In the genomic region with DNA sequence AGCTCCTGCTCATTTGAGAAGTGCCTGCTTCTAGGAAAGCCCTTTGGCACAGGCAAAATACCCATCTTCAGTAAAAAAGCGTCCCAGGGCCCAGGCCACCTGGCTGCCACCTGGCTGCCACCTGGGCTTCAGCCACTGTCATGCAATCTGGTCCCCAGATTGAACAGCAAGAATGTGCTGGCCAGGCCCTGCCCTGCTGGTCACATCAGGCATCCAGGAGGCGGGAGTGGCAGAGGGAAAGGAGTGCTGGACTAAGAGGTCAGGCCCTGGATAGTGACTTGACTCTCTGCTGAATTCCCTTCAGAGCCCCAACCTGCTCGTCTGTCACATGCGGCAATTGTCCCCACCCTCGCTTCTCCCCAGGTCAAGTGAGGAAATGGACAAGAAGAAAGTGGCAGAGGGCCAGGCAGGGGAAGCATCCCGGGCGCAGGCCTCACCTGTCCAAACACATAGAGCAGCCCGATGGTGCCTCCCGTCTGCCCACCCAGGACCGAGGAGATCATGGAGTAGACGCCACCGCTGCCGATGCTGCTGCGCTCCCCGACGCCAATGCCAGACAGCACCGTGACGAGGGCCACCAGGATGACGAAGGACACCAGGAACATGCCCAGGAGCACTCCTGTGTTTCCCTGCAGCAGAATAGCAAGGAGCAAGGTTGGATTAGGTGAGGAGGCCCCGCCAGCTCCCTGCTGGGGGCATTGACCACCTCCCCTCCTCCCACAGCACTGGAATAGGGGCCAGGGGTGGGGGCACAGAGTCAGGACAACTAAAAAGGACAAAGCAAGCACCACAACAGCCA, we compare ENCODE assay signal across 13 cellular contexts. TPM values are rescaled to one million over a fixed set of nuclear protein-coding genes. Genes with fewer than 3 reads are reported as not detected.
DNase-seq lines count a peak whose midpoint lies in the region; ATAC-seq and TF ChIP-seq lines count a peak whose summit lies in the region.
"Had no signal": no experiment of that assay in that cellular context is flagged by ENCODE, and none has a peak within 500 bp of the region (broad histone marks: within the 10 kb centered on the region; RNA-seq: fewer than 3 reads in every experiment).

No MANE protein-coding gene starts in this region.

- H3K36me3 Mint-ChIP-seq in H9 (ENCODE audit: insufficient read depth in 1 of 3, low read depth in 3 of 3) (peaks cover 17 to 21% (median 19%) of the 10 kb centered on the region in 3 experiments), nephron (ENCODE audit: low read depth) (no peaks in the 10 kb centered on the region)
- H3K36me3 Mint-ChIP-seq: memory B cell had no signal

- H3K36me3 ChIP-seq in BLaER1, result no peaks in the 10 kb centered on the region

- no peak overlapping the region for H2BK20ac ChIP-seq in H9 (ENCODE audit: low read depth, low read length, poor library complexity, severe bottlenecking)

- WGBS in H9 (ENCODE audit: extremely low coverage, insufficient read length, low lambda C conversion rate), result no CpG with 5 or more reads among the region's 20 CpGs

- no peak overlapping the region for H3K4me3 ChIP-seq in BLaER1
- H3K4me3 ChIP-seq: pancreas had no signal

- TF ChIP-seq CTCF in H9 (conservative IDR thresholded peaks at IDR 0.05), result no peak
- no peak for TF ChIP-seq CTCF in nephron (IDR thresholded peaks at IDR 0.05; ENCODE audit: unreplicated experiment in 3 of 3)

- H4K8ac ChIP-seq in H9 (replicated peaks; ENCODE audit: insufficient read length, low read depth, low read length), result no peak overlapping the region

- H3K79me2 ChIP-seq in H9 (ENCODE audit: insufficient read depth, low read length), result no peaks in the 10 kb centered on the region

- H3K18ac ChIP-seq in H9 (ENCODE audit: insufficient read length, low read depth, low read length), result no peak overlapping the region

- no peak overlapping the region for H3K56ac ChIP-seq in H9 (ENCODE audit: insufficient read length, low read depth, low read length)

- no peak overlapping the region for H2BK15ac ChIP-seq in H9 (ENCODE audit: low read depth, low read length)

- H3K27me3 Mint-ChIP-seq in H9 (ENCODE audit: low read depth) (no peaks in the 10 kb centered on the region), nephron (ENCODE audit: low read depth) (no peaks in the 10 kb centered on the region)
- H3K27me3 Mint-ChIP-seq: activated CD8-positive, alpha-beta T cell treated with anti-CD3 and anti-CD28 coated beads for 36 hours; memory B cell had no signal

- H3T11ph ChIP-seq in H9 (ENCODE audit: low read length), result no peak overlapping the region

- H4K91ac ChIP-seq in H9 (ENCODE audit: insufficient read length, low read depth, low read length), result no peak overlapping the region

- H3K9ac ChIP-seq in BLaER1, result no peak overlapping the region
- H3K9ac ChIP-seq in H9 (ENCODE audit: extremely low read depth, insufficient read length, low read length), result no peak overlapping the region

- no peak overlapping the region for H3K27ac ChIP-seq in BLaER1
- H3K27ac ChIP-seq in H9 (ENCODE audit: insufficient read length, low read depth, low read length), result no peak overlapping the region
- peak overlapping the region; percentile 62 for H3K27ac ChIP-seq in angular gyrus (ENCODE audit: low read depth, low read length)
- H3K27ac ChIP-seq: pancreas had no signal

- no peak overlapping the region for H2AK5ac ChIP-seq in H9 (ENCODE audit: insufficient read length, low read length)

- no peak overlapping the region for H2AFZ ChIP-seq in H9 (ENCODE audit: low read length)

- peaks cover 16% of the 10 kb centered on the region for H3K4me1 ChIP-seq in BLaER1
- H3K4me1 ChIP-seq in H9 (ENCODE audit: insufficient read depth, low read length), result peaks cover 7% of the 10 kb centered on the region; the same call in 1 of the 2 replicates
- H3K4me1 ChIP-seq: pancreas had no signal

- H3K4me3 Mint-ChIP-seq in H9 (no peak overlapping the region), nephron (peak overlapping the region in 1 of 3 experiments; percentile 4)
- H3K4me3 Mint-ChIP-seq: activated CD8-positive, alpha-beta T cell treated with anti-CD3 and anti-CD28 coated beads for 36 hours; memory B cell had no signal

- H3K14ac ChIP-seq in H9 (ENCODE audit: insufficient read depth, low read length), result no peak overlapping the region

- peaks cover 51 to 53% of the 10 kb centered on the region in 2 experiments for H3K4me1 Mint-ChIP-seq in H9
- H3K4me1 Mint-ChIP-seq in nephron, result peaks cover 27% of the 10 kb centered on the region

- no peak for ATAC-seq in GM19452 (IDR thresholded peaks at IDR 0.05; ENCODE audit: unreplicated experiment)
- ATAC-seq: activated CD8-positive, alpha-beta T cell treated with anti-CD3 and anti-CD28 coated beads for 36 hours had no signal

- DNase-seq in H9 (no peak), H4 (ENCODE audit: low spot score) (no peak), ureter (ENCODE audit: low spot score) (no peak)
- no peak for DNase-seq in activated naive CD4-positive, alpha-beta T cell (lab: John Stamatoyannopoulos, UW)
- DNase-seq: effector CD8-positive, alpha-beta T cell; KG1; pancreas had no signal

- no peak overlapping the region for H3K23ac ChIP-seq in H9 (ENCODE audit: insufficient read length, low read depth, low read length)

- H3K4me2 ChIP-seq in BLaER1 (peak overlapping the region; percentile 39), H9 (ENCODE audit: insufficient read depth, insufficient read length, low read length) (no peak overlapping the region)

- no peaks in the 10 kb centered on the region for H3K79me1 ChIP-seq in H9 (ENCODE audit: insufficient read depth, low read depth, low read length, poor library complexity, severe bottlenecking)

- H3K27ac Mint-ChIP-seq in H9 (peak overlapping the region; percentile 49 to 87 (median 66); a peak in 5 of 7 replicates), nephron (peak overlapping the region; percentile 86 to 94 (median 89))
- H3K27ac Mint-ChIP-seq: activated CD8-positive, alpha-beta T cell treated with anti-CD3 and anti-CD28 coated beads for 36 hours; memory B cell had no signal

- no peak overlapping the region for H2BK12ac ChIP-seq in H9 (ENCODE audit: insufficient read length, low read depth, low read length)

- H4K20me1 ChIP-seq in BLaER1, result no peaks in the 10 kb centered on the region
- no peaks in the 10 kb centered on the region for H4K20me1 ChIP-seq in H9 (ENCODE audit: control insufficient read depth, insufficient read depth, insufficient read length)

- H3K9me3 ChIP-seq in BLaER1 (no peaks in the 10 kb centered on the region), H9 (ENCODE audit: control insufficient read depth, low read depth, low read length) (no peaks in the 10 kb centered on the region)
- H3K9me3 ChIP-seq: pancreas had no signal

- H3K27me3 ChIP-seq in BLaER1 (no peaks in the 10 kb centered on the region), H9 (ENCODE audit: insufficient read depth, low read length) (no peaks in the 10 kb centered on the region)
- H3K27me3 ChIP-seq: pancreas had no signal

- no peak overlapping the region for H2BK120ac ChIP-seq in H9 (ENCODE audit: low read depth, low read length, poor library complexity, severe bottlenecking)

- H3K23me2 ChIP-seq in H9 (ENCODE audit: insufficient read length, low read depth, low read length, poor library complexity, severe bottlenecking), result no peaks in the 10 kb centered on the region

- no peak overlapping the region for H4K5ac ChIP-seq in H9 (ENCODE audit: insufficient read length, low read depth, low read length)

- H2BK5ac ChIP-seq in H9 (ENCODE audit: insufficient read length, low read length), result no peak overlapping the region

- no peak overlapping the region for H3K4ac ChIP-seq in H9 (ENCODE audit: low read depth, low read length)

- H3K9me3 Mint-ChIP-seq in H9, result peaks cover 0 to 3% of the 10 kb centered on the region in 2 experiments; a peak in 1 of 5 replicates
- H3K9me3 Mint-ChIP-seq in nephron, result no peaks in the 10 kb centered on the region
- H3K9me3 Mint-ChIP-seq: activated CD8-positive, alpha-beta T cell treated with anti-CD3 and anti-CD28 coated beads for 36 hours; memory B cell had no signal

RNA-seq across cellular contexts. Expression of a gene that starts 25.5 kb away (rescaled TPM):
- total RNA-seq in H9 (2021) (8.2 and 9.1 TPM in 2 replicates), ureter (6.1 TPM)
- 122 and 126 TPM in 2 replicates for total RNA-seq in H4 (2014; rRNA removed; shearing (Covaris generic))

Comparison
In these comparisons a context has a peak if more than half of its experiments do, and no peak if none do; other contexts are left out.
1. RNA of a gene that starts 25.5 kb away (total RNA-seq): 122 to 126 TPM in H4; 8.2 to 9.1 TPM in H9 and 6.1 TPM in ureter (single experiment); every median in the first group is over 10 times any median in the second.